In genomic region chr4:71680706-71681105, GRCh38 we compare ENCODE assay signal across 21 cellular contexts.
"Had no signal": no experiment of that assay in that cellular context is flagged by ENCODE, and none has a peak within 500 bp of the region (broad histone marks: within the 10 kb centered on the region; RNA-seq: fewer than 3 reads in every experiment).

No MANE protein-coding gene starts in this region.

- H3K9me3 ChIP-seq: esophagus squamous epithelium, lower lobe of right lung, sigmoid colon, spleen had no signal

- DNase-seq: activated B cell treated with CpG ODN at 0.5 μM for 24 hours; activated CD4-positive, alpha-beta memory T cell treated with anti-CD3 and anti-CD28 coated beads for 36 hours; activated CD4-positive, alpha-beta T cell treated with anti-CD3 and anti-CD28 coated beads for 4 hours; activated CD8-positive, alpha-beta memory T cell treated with anti-CD3 and anti-CD28 coated beads, Interleukin-2, amount 10 ng/mL, durations not matched to agents 7 days and 5 days; activated naive CD4-positive, alpha-beta T cell; activated naive CD8-positive, alpha-beta T cell treated with anti-CD3 and anti-CD28 coated beads, Interleukin-2, amount 10 ng/mL, durations not matched to agents 7 days and 5 days; anterior cingulate cortex; cerebellar nuclear complex; effector memory CD4-positive, alpha-beta T cell; esophagus squamous epithelium; foreskin melanocyte; glutamatergic neuron; hypothalamus; lower lobe of right lung; naive thymus-derived CD8-positive, alpha-beta T cell; sigmoid colon; spleen; stimulated activated CD4-positive, alpha-beta T cell treated with anti-CD3 and anti-CD28 coated beads, Interleukin-4, amount 100 ng/mL, for 4 hours; T-cell; T-helper 9 cell had no signal

- H3K9ac ChIP-seq: parathyroid adenoma had no signal

- H3K36me3 ChIP-seq: esophagus squamous epithelium, lower lobe of right lung, sigmoid colon, spleen had no signal

- H3K27ac ChIP-seq: esophagus squamous epithelium, lower lobe of right lung, parathyroid adenoma, sigmoid colon, spleen had no signal

- H3K27me3 ChIP-seq: esophagus squamous epithelium, sigmoid colon, spleen had no signal

- H3K4me1 ChIP-seq: esophagus squamous epithelium, lower lobe of right lung, parathyroid adenoma, sigmoid colon, spleen had no signal

- H2AFZ ChIP-seq: parathyroid adenoma had no signal

- H3K4me3 ChIP-seq: esophagus squamous epithelium, lower lobe of right lung, sigmoid colon, spleen had no signal

- H3K79me2 ChIP-seq: parathyroid adenoma had no signal
